In genomic region chr4:125483278-125483677, GRCh38 we compare ENCODE assay signal across 33 cellular contexts.
"Had no signal": no experiment of that assay in that cellular context is flagged by ENCODE, and none has a peak within 500 bp of the region (broad histone marks: within the 10 kb centered on the region; RNA-seq: fewer than 3 reads in every experiment).

No MANE protein-coding gene starts in this region.

- H3K4me1 Mint-ChIP-seq: activated B cell treated with CpG ODN at 0.5 μM for 24 hours; activated CD4-positive, alpha-beta T cell treated with anti-CD3 and anti-CD28 coated beads for 36 hours; activated CD4-positive, alpha-beta T cell treated with anti-CD3 and anti-CD28 coated beads, Interleukin-2, amount 10 ng/mL, durations not matched to agents 24 days and 14 days; activated CD8-positive, alpha-beta memory T cell treated with anti-CD3 and anti-CD28 coated beads, Interleukin-2, amount 10 ng/mL, durations not matched to agents 7 days and 5 days; brain; T-helper 17 cell had no signal

- H3K9me3 ChIP-seq: breast epithelium, esophagus muscularis mucosa, heart left ventricle had no signal

- H3K27me3 ChIP-seq: breast epithelium, esophagus muscularis mucosa, heart left ventricle had no signal

- H3K4me3 ChIP-seq: breast epithelium, esophagus muscularis mucosa, heart left ventricle had no signal

- H3K27ac Mint-ChIP-seq: activated B cell treated with CpG ODN at 0.5 μM for 24 hours; activated CD4-positive, alpha-beta memory T cell treated with anti-CD3 and anti-CD28 coated beads for 36 hours; activated CD4-positive, alpha-beta T cell treated with anti-CD3 and anti-CD28 coated beads for 36 hours; activated CD4-positive, alpha-beta T cell treated with anti-CD3 and anti-CD28 coated beads, Interleukin-2, amount 10 ng/mL, durations not matched to agents 24 days and 14 days; activated CD8-positive, alpha-beta memory T cell treated with anti-CD3 and anti-CD28 coated beads, Interleukin-2, amount 10 ng/mL, durations not matched to agents 7 days and 5 days; activated CD8-positive, alpha-beta T cell treated with anti-CD3 and anti-CD28 coated beads, Interleukin-2, amount 10 ng/mL, durations not matched to agents 7 days and 5 days; activated naive CD8-positive, alpha-beta T cell; activated T-cell treated with anti-CD3 and anti-CD28 coated beads, Interleukin-2, amount 50 U/mL, for 72 hours; brain; effector memory CD8-positive, alpha-beta T cell; T-helper 17 cell; T-helper 2 cell treated with Interferon-gamma antibody and Interleukin-4, amounts not matched to agents 5 μg/mL and 100 μg/mL, for 36 hours had no signal

- H3K9me3 Mint-ChIP-seq: activated B cell treated with CpG ODN at 0.5 μM for 24 hours; activated CD4-positive, alpha-beta T cell treated with anti-CD3 and anti-CD28 coated beads, Interleukin-2, amount 10 ng/mL, durations not matched to agents 24 days and 14 days; brain had no signal

- DNase-seq: activated B cell treated with CpG ODN at 0.5 μM for 24 hours; activated CD4-positive, alpha-beta memory T cell treated with anti-CD3 and anti-CD28 coated beads for 36 hours; activated CD4-positive, alpha-beta T cell treated with anti-CD3 and anti-CD28 coated beads for 36 hours; activated CD4-positive, alpha-beta T cell treated with anti-CD3 and anti-CD28 coated beads, Interleukin-2, amount 10 ng/mL, durations not matched to agents 24 days and 14 days; activated CD4-positive, CD25-positive, alpha-beta regulatory T cell treated with anti-CD3 and anti-CD28 coated beads, Interleukin-2, amount 50 U/mL, for 72 hours; activated CD8-positive, alpha-beta memory T cell treated with anti-CD3 and anti-CD28 coated beads, Interleukin-2, amount 10 ng/mL, durations not matched to agents 7 days and 5 days; activated CD8-positive, alpha-beta memory T cell treated with anti-CD3 and anti-CD28 coated beads, Interleukin-2, amount 50 U/mL, for 4 hours; activated CD8-positive, alpha-beta T cell treated with anti-CD3 and anti-CD28 coated beads, Interleukin-2, amount 10 ng/mL, durations not matched to agents 7 days and 5 days; activated gamma-delta T cell; activated naive CD4-positive, alpha-beta T cell treated with anti-CD3 and anti-CD28 coated beads, Interleukin-2, amount 50 U/mL, for 16 hours; activated naive CD4-positive, alpha-beta T cell treated with Interleukin-2 at 50 U/mL for 16 hours; activated T-cell treated with anti-CD3 and anti-CD28 coated beads, Interleukin-2, amount 50 U/mL, for 1 hour; activated T-cell treated with anti-CD3 and anti-CD28 coated beads, Interleukin-2, amount 50 U/mL, for 72 hours; amygdala; aorta; caudate nucleus; cortex of kidney; dermis blood vessel endothelial cell; effector CD4-positive, alpha-beta T cell; effector memory CD8-positive, alpha-beta T cell; erythroblast; foreskin fibroblast; glutamatergic neuron; heart left ventricle; T-helper 1 cell; T-helper 17 cell; T1000; WERI-Rb-1 had no signal

- H3K4me1 ChIP-seq: breast epithelium, heart left ventricle had no signal

- H3K36me3 Mint-ChIP-seq: activated CD4-positive, alpha-beta memory T cell treated with anti-CD3 and anti-CD28 coated beads for 36 hours; activated CD8-positive, alpha-beta memory T cell treated with anti-CD3 and anti-CD28 coated beads, Interleukin-2, amount 10 ng/mL, durations not matched to agents 7 days and 5 days; activated naive CD8-positive, alpha-beta T cell had no signal

- H3K27me3 Mint-ChIP-seq: activated B cell treated with CpG ODN at 0.5 μM for 24 hours; activated CD4-positive, alpha-beta memory T cell treated with anti-CD3 and anti-CD28 coated beads for 36 hours; activated CD4-positive, alpha-beta T cell treated with anti-CD3 and anti-CD28 coated beads for 36 hours; activated CD4-positive, alpha-beta T cell treated with anti-CD3 and anti-CD28 coated beads, Interleukin-2, amount 10 ng/mL, durations not matched to agents 24 days and 14 days; activated CD8-positive, alpha-beta memory T cell treated with anti-CD3 and anti-CD28 coated beads, Interleukin-2, amount 10 ng/mL, durations not matched to agents 7 days and 5 days; activated naive CD8-positive, alpha-beta T cell; brain; effector memory CD8-positive, alpha-beta T cell; T-helper 17 cell had no signal

- ATAC-seq: activated CD4-positive, alpha-beta T cell treated with anti-CD3 and anti-CD28 coated beads for 36 hours; activated CD8-positive, alpha-beta memory T cell treated with anti-CD3 and anti-CD28 coated beads, Interleukin-2, amount 10 ng/mL, durations not matched to agents 7 days and 5 days; activated CD8-positive, alpha-beta T cell treated with anti-CD3 and anti-CD28 coated beads, Interleukin-2, amount 10 ng/mL, durations not matched to agents 7 days and 5 days; activated T-cell treated with anti-CD3 and anti-CD28 coated beads, Interleukin-2, amount 50 U/mL, for 72 hours; effector memory CD8-positive, alpha-beta T cell; heart left ventricle; T-helper 17 cell had no signal

- H3K27ac ChIP-seq: breast epithelium, esophagus muscularis mucosa, heart left ventricle, WERI-Rb-1 had no signal

- H3K4me3 Mint-ChIP-seq: activated B cell treated with CpG ODN at 0.5 μM for 24 hours; activated CD4-positive, alpha-beta memory T cell treated with anti-CD3 and anti-CD28 coated beads for 36 hours; activated CD4-positive, alpha-beta T cell treated with anti-CD3 and anti-CD28 coated beads for 36 hours; activated CD4-positive, alpha-beta T cell treated with anti-CD3 and anti-CD28 coated beads, Interleukin-2, amount 10 ng/mL, durations not matched to agents 24 days and 14 days; activated CD8-positive, alpha-beta memory T cell treated with anti-CD3 and anti-CD28 coated beads, Interleukin-2, amount 10 ng/mL, durations not matched to agents 7 days and 5 days; activated CD8-positive, alpha-beta T cell treated with anti-CD3 and anti-CD28 coated beads, Interleukin-2, amount 10 ng/mL, durations not matched to agents 7 days and 5 days; activated naive CD8-positive, alpha-beta T cell; activated T-cell treated with anti-CD3 and anti-CD28 coated beads, Interleukin-2, amount 50 U/mL, for 72 hours; brain; effector memory CD8-positive, alpha-beta T cell; T-helper 17 cell; T-helper 2 cell treated with Interferon-gamma antibody and Interleukin-4, amounts not matched to agents 5 μg/mL and 100 μg/mL, for 36 hours had no signal

- H3K36me3 ChIP-seq: WERI-Rb-1 had no signal
